In genomic region chr7:30612658-30613265, GRCh38 we compare ENCODE assay signal across 1 cellular context.
TF ChIP-seq lines count a peak whose summit lies in the region.

No MANE protein-coding gene starts in this region.

TF ChIP-seq in endothelial cell of umbilical vein, 7 proteins besides CTCF, POLR2A, EP300 and RAD21:
- no peak for TF ChIP-seq MYC (IDR thresholded peaks at IDR 0.05; ENCODE audit: low read depth, low read length)
- no peak for TF ChIP-seq POLR2AphosphoS5 (IDR thresholded peaks at IDR 0.05; ENCODE audit: insufficient read depth, low read depth, low read length)
- no peak for TF ChIP-seq FOS (IDR thresholded peaks at IDR 0.05; ENCODE audit: borderline replicate concordance, insufficient read depth, low read length)
- no peak for TF ChIP-seq JUN (IDR thresholded peaks at IDR 0.05; ENCODE audit: borderline replicate concordance, insufficient read depth, insufficient read length, low read depth)
- no peak for TF ChIP-seq MAX (IDR thresholded peaks at IDR 0.05; ENCODE audit: insufficient read depth, insufficient read length)
- TF ChIP-seq GATA2 (IDR thresholded peaks at IDR 0.05; ENCODE audit: insufficient read depth, insufficient read length, low read depth, low read length): no peak
- no peak for TF ChIP-seq EZH2 (IDR thresholded peaks at IDR 0.05; ENCODE audit: borderline replicate concordance, low read depth, low read length, severe bottlenecking)
